Comparison of ENCODE assay signal across 10 cellular contexts in the genomic region with DNA sequence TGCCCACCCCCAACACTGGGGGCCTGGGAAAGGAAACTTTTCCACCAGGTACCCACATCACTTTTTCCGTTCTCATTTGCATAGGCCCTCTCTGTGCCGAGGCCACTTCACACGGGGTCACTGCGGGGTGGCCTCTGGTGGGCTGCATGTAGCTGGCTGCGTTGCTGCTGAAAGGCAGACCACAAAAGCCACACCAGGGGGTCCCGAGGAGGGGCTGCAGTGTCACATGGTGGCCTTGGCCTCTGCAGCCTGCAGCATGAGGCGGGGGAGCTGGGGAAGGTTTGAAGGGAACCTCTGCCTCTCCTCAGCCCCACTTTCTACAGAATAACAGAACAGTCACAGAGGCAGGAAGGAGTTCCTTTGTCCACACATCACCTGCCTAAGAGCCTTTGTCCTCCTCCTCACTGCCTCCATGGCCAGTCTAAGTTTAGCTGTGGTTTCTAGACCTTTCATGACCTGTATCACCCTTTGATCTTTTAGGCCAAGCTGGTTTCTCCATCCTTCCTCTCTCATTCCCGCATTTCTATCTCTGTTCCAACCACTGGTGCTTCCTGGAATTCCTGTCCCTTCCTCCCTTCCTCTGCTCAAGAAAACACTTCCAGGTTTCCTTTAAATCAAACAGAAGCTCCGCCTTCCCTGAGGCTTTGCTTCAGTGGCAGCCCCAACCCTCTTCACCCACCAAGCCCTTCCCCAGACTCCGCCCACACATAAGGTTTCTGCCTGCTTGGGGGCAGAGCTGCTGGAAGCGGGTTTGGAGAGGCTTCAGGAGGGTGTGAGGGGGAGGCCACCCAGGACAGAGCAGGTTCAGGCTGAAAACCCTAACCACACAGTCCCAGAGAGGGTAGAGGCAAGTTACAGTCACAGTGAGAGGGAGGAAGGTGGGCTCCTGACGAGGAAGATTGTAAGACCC.
A peak's percentile ranks its signal among the peaks of the same experiment; 100 is the strongest.
DNase-seq lines count a peak whose midpoint lies in the region; TF ChIP-seq lines count a peak whose summit lies in the region.
"Had no signal": no experiment of that assay in that cellular context is flagged by ENCODE, and none has a peak within 500 bp of the region (broad histone marks: within the 10 kb centered on the region; RNA-seq: fewer than 3 reads in every experiment).

No MANE protein-coding gene starts in this region.

- no peaks in the 10 kb centered on the region for H3K9me3 Mint-ChIP-seq in IgD-negative memory B cell
- no peaks in the 10 kb centered on the region for H3K9me3 Mint-ChIP-seq in nephron
- H3K9me3 Mint-ChIP-seq in activated CD4-positive, alpha-beta memory T cell treated with anti-CD3 and anti-CD28 coated beads, Interleukin-2, amount 10 ng/mL, durations not matched to agents 7 days and 5 days: no peaks in the 10 kb centered on the region

- H3K4me2 ChIP-seq in SU-DHL-6 (ENCODE audit: low read depth, low read length, poor library complexity, severe bottlenecking): peak overlapping the region; percentile 28

- H4K20me1 ChIP-seq in SU-DHL-6 (ENCODE audit: low read depth, low read length): no peaks in the 10 kb centered on the region

- peak overlapping the region; percentile 18 to 85 (median 77) for H3K27ac Mint-ChIP-seq in IgD-negative memory B cell
- peak overlapping the region; percentile 36 to 82 (median 66) for H3K27ac Mint-ChIP-seq in nephron
- no peak overlapping the region for H3K27ac Mint-ChIP-seq in activated CD4-positive, alpha-beta memory T cell treated with anti-CD3 and anti-CD28 coated beads, Interleukin-2, amount 10 ng/mL, durations not matched to agents 7 days and 5 days

- peaks cover 27 to 42% (median 29%) of the 10 kb centered on the region in 3 donors for H3K4me1 Mint-ChIP-seq in IgD-negative memory B cell
- H3K4me1 Mint-ChIP-seq in nephron: peaks cover 42% of the 10 kb centered on the region
- H3K4me1 Mint-ChIP-seq in activated CD4-positive, alpha-beta memory T cell treated with anti-CD3 and anti-CD28 coated beads, Interleukin-2, amount 10 ng/mL, durations not matched to agents 7 days and 5 days: peaks cover 14% of the 10 kb centered on the region

- H3K27me3 ChIP-seq in SU-DHL-6 (ENCODE audit: low read length): no peaks in the 10 kb centered on the region

- peak overlapping the region; percentile 1; the same call in 1 of the 2 replicates for H3K9ac ChIP-seq in SU-DHL-6 (ENCODE audit: low read length)

- peak overlapping the region; percentile 8 for H2AFZ ChIP-seq in SU-DHL-6 (ENCODE audit: low read depth, low read length, severe bottlenecking)

- H3K4me3 Mint-ChIP-seq in IgD-negative memory B cell (peak overlapping the region in 2 of 4 donors; percentile 6 to 39), nephron (no peak overlapping the region)
- H3K4me3 Mint-ChIP-seq in activated CD4-positive, alpha-beta memory T cell treated with anti-CD3 and anti-CD28 coated beads, Interleukin-2, amount 10 ng/mL, durations not matched to agents 7 days and 5 days: no peak overlapping the region

- peak; percentile 86 for DNase-seq in ELF-1 (ENCODE audit: low read depth, low spot score)
- no peak for DNase-seq in activated CD4-positive, alpha-beta memory T cell treated with anti-CD3 and anti-CD28 coated beads, Interleukin-2, amount 10 ng/mL, durations not matched to agents 7 days and 5 days
- DNase-seq in anterior cingulate cortex (lab: John Stamatoyannopoulos, UW): no peak
- no peak for DNase-seq in putamen (ENCODE audit: low spot score)
- DNase-seq: foreskin keratinocyte, lower lobe of right lung, retina had no signal

- H3K27me3 Mint-ChIP-seq in IgD-negative memory B cell (no peaks in the 10 kb centered on the region), nephron (ENCODE audit: low read depth) (peaks cover 39% of the 10 kb centered on the region)
- H3K27me3 Mint-ChIP-seq in activated CD4-positive, alpha-beta memory T cell treated with anti-CD3 and anti-CD28 coated beads, Interleukin-2, amount 10 ng/mL, durations not matched to agents 7 days and 5 days: peaks cover 4% of the 10 kb centered on the region

- no peaks in the 10 kb centered on the region for H3F3A ChIP-seq in SU-DHL-6 (ENCODE audit: insufficient read depth)

- H3K27ac ChIP-seq in SU-DHL-6 (ENCODE audit: low read depth, low read length): no peak overlapping the region; the same call in 1 of the 2 replicates
- H3K27ac ChIP-seq: foreskin keratinocyte, lower lobe of right lung had no signal

- CTCF ChIA-PET in activated CD4-positive, alpha-beta memory T cell treated with anti-CD3 and anti-CD28 coated beads, Interleukin-2, amount 10 ng/mL, durations not matched to agents 7 days and 5 days (lab: Charles Lee): no interaction called here

- POLR2A ChIA-PET in activated CD4-positive, alpha-beta memory T cell treated with anti-CD3 and anti-CD28 coated beads, Interleukin-2, amount 10 ng/mL, durations not matched to agents 7 days and 5 days (lab: Charles Lee): no interaction called here

- H3K79me2 ChIP-seq in SU-DHL-6 (ENCODE audit: insufficient read depth, low read length): no peaks in the 10 kb centered on the region

- no peaks in the 10 kb centered on the region for H3K36me3 Mint-ChIP-seq in IgD-negative memory B cell
- no peaks in the 10 kb centered on the region for H3K36me3 Mint-ChIP-seq in nephron (ENCODE audit: low read depth)
- no peaks in the 10 kb centered on the region for H3K36me3 Mint-ChIP-seq in activated CD4-positive, alpha-beta memory T cell treated with anti-CD3 and anti-CD28 coated beads, Interleukin-2, amount 10 ng/mL, durations not matched to agents 7 days and 5 days (ENCODE audit: low read depth)

- no peak for TF ChIP-seq CTCF in SU-DHL-6 (IDR thresholded peaks at IDR 0.05; ENCODE audit: insufficient read depth, low read length, poor library complexity, severe bottlenecking)
- TF ChIP-seq CTCF in nephron (IDR thresholded peaks at IDR 0.05; ENCODE audit: unreplicated experiment in 3 of 3): no peak

- no peak overlapping the region for H3K4me3 ChIP-seq in SU-DHL-6 (ENCODE audit: insufficient read depth, low read length, poor library complexity, severe bottlenecking)
- H3K4me3 ChIP-seq: lower lobe of right lung had no signal

- H3K36me3 ChIP-seq in SU-DHL-6 (ENCODE audit: low read length): no peaks in the 10 kb centered on the region
- H3K36me3 ChIP-seq: lower lobe of right lung had no signal

- H3K9me3 ChIP-seq in SU-DHL-6 (ENCODE audit: insufficient read depth, low read length): no peaks in the 10 kb centered on the region
- H3K9me3 ChIP-seq: lower lobe of right lung had no signal

- H3K9me2 ChIP-seq in SU-DHL-6 (replicated peaks; ENCODE audit: insufficient read depth, low read length): no peaks in the 10 kb centered on the region
